ENCODE assay signal across 1 cellular context in genomic region chr5:56185777-56186311, GRCh38.
A peak's percentile ranks its signal among the peaks of the same experiment; 100 is the strongest.
TF ChIP-seq lines count a peak whose summit lies in the region.

No MANE protein-coding gene starts in this region.

TF ChIP-seq in K562, 482 proteins besides CTCF, POLR2A, EP300 and RAD21:
- TF ChIP-seq E4F1 (CRISPR knock-in tag; IDR thresholded peaks at IDR 0.05; ENCODE audit: borderline replicate concordance): no peak
- peak; percentile 78 for TF ChIP-seq PRDM10 (IDR thresholded peaks at IDR 0.05; ENCODE audit: partially characterized antibody)
